1 cellular context compared by ENCODE assay signal in genomic region chr1:169576241-169576933, GRCh38.
TF ChIP-seq lines count a peak whose summit lies in the region.

No MANE protein-coding gene starts in this region.

TF ChIP-seq in HepG2, 621 proteins besides CTCF, POLR2A, EP300 and RAD21 (continued from another document and continues in another):
- TF ChIP-seq, protein P1, sequence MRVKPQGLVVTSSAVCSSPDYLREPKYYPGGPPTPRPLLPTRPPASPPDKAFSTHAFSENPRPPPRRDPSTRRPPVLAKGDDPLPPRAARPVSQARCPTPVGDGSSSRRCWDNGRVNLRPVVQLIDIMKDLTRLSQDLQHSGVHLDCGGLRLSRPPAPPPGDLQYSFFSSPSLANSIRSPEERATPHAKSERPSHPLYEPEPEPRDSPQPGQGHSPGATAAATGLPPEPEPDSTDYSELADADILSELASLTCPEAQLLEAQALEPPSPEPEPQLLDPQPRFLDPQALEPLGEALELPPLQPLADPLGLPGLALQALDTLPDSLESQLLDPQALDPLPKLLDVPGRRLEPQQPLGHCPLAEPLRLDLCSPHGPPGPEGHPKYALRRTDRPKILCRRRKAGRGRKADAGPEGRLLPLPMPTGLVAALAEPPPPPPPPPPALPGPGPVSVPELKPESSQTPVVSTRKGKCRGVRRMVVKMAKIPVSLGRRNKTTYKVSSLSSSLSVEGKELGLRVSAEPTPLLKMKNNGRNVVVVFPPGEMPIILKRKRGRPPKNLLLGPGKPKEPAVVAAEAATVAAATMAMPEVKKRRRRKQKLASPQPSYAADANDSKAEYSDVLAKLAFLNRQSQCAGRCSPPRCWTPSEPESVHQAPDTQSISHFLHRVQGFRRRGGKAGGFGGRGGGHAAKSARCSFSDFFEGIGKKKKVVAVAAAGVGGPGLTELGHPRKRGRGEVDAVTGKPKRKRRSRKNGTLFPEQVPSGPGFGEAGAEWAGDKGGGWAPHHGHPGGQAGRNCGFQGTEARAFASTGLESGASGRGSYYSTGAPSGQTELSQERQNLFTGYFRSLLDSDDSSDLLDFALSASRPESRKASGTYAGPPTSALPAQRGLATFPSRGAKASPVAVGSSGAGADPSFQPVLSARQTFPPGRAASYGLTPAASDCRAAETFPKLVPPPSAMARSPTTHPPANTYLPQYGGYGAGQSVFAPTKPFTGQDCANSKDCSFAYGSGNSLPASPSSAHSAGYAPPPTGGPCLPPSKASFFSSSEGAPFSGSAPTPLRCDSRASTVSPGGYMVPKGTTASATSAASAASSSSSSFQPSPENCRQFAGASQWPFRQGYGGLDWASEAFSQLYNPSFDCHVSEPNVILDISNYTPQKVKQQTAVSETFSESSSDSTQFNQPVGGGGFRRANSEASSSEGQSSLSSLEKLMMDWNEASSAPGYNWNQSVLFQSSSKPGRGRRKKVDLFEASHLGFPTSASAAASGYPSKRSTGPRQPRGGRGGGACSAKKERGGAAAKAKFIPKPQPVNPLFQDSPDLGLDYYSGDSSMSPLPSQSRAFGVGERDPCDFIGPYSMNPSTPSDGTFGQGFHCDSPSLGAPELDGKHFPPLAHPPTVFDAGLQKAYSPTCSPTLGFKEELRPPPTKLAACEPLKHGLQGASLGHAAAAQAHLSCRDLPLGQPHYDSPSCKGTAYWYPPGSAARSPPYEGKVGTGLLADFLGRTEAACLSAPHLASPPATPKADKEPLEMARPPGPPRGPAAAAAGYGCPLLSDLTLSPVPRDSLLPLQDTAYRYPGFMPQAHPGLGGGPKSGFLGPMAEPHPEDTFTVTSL (CRISPR knock-in tag; IDR thresholded peaks at IDR 0.05; ENCODE audit: borderline replicate concordance), result peak; percentile 95
- TF ChIP-seq ZNF713 (CRISPR knock-in tag; IDR thresholded peaks at IDR 0.05) (no peak), BCLAF1 (IDR thresholded peaks at IDR 0.05) (no peak), ZNF350 (CRISPR knock-in tag; IDR thresholded peaks at IDR 0.05; ENCODE audit: borderline replicate concordance, low read depth) (no peak), WIZ (CRISPR knock-in tag; IDR thresholded peaks at IDR 0.05) (no peak), TBL1XR1 (IDR thresholded peaks at IDR 0.05; ENCODE audit: borderline replicate concordance, low read length, partially characterized antibody) (no peak), KAT8 (CRISPR knock-in tag; IDR thresholded peaks at IDR 0.05) (no peak; the same call in 1 of the 2 replicates), SMAD9 (CRISPR knock-in tag; IDR thresholded peaks at IDR 0.05) (no peak), RBFOX2 (IDR thresholded peaks at IDR 0.05; ENCODE audit: low read depth, low read length) (0 out of 2 replicates have a peak, but pooled peaks have one; percentile 27), GTF2F1 (IDR thresholded peaks at IDR 0.05; ENCODE audit: low read length) (no peak), ZNF674 (CRISPR knock-in tag; IDR thresholded peaks at IDR 0.05; ENCODE audit: low read depth) (no peak), SMARCC2 (IDR thresholded peaks at IDR 0.05) (no peak), ZFP36L2 (CRISPR knock-in tag; IDR thresholded peaks at IDR 0.05) (no peak), ZBTB46 (CRISPR knock-in tag; IDR thresholded peaks at IDR 0.05; ENCODE audit: borderline replicate concordance) (no peak), THYN1 (CRISPR knock-in tag; IDR thresholded peaks at IDR 0.05; ENCODE audit: borderline replicate concordance, low read depth) (no peak), DNMT1 (CRISPR knock-in tag; IDR thresholded peaks at IDR 0.05) (no peak), GTF3A (CRISPR knock-in tag; conservative IDR thresholded peaks at IDR 0.05) (no peak), ZNF724P (CRISPR knock-in tag; IDR thresholded peaks at IDR 0.05; ENCODE audit: borderline replicate concordance) (no peak), SKI (IDR thresholded peaks at IDR 0.05; ENCODE audit: partially characterized antibody) (no peak), ZNF552 (CRISPR knock-in tag; IDR thresholded peaks at IDR 0.05; ENCODE audit: borderline replicate concordance) (no peak), RBAK (CRISPR knock-in tag; IDR thresholded peaks at IDR 0.05) (no peak)
- TF ChIP-seq, protein P2, sequence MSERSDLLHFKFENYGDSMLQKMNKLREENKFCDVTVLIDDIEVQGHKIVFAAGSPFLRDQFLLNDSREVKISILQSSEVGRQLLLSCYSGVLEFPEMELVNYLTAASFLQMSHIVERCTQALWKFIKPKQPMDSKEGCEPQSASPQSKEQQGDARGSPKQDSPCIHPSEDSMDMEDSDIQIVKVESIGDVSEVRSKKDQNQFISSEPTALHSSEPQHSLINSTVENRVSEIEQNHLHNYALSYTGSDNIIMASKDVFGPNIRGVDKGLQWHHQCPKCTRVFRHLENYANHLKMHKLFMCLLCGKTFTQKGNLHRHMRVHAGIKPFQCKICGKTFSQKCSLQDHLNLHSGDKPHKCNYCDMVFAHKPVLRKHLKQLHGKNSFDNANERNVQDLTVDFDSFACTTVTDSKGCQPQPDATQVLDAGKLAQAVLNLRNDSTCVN (CRISPR knock-in tag; IDR thresholded peaks at IDR 0.05; ENCODE audit: borderline replicate concordance), result no peak
- TF ChIP-seq, protein P3, sequence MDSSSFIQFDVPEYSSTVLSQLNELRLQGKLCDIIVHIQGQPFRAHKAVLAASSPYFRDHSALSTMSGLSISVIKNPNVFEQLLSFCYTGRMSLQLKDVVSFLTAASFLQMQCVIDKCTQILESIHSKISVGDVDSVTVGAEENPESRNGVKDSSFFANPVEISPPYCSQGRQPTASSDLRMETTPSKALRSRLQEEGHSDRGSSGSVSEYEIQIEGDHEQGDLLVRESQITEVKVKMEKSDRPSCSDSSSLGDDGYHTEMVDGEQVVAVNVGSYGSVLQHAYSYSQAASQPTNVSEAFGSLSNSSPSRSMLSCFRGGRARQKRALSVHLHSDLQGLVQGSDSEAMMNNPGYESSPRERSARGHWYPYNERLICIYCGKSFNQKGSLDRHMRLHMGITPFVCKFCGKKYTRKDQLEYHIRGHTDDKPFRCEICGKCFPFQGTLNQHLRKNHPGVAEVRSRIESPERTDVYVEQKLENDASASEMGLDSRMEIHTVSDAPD (CRISPR knock-in tag; IDR thresholded peaks at IDR 0.05), result no peak
- TF ChIP-seq, protein P4, sequence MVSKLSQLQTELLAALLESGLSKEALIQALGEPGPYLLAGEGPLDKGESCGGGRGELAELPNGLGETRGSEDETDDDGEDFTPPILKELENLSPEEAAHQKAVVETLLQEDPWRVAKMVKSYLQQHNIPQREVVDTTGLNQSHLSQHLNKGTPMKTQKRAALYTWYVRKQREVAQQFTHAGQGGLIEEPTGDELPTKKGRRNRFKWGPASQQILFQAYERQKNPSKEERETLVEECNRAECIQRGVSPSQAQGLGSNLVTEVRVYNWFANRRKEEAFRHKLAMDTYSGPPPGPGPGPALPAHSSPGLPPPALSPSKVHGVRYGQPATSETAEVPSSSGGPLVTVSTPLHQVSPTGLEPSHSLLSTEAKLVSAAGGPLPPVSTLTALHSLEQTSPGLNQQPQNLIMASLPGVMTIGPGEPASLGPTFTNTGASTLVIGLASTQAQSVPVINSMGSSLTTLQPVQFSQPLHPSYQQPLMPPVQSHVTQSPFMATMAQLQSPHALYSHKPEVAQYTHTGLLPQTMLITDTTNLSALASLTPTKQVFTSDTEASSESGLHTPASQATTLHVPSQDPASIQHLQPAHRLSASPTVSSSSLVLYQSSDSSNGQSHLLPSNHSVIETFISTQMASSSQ (IDR thresholded peaks at IDR 0.05; ENCODE audit: low read depth), result no peak
- TF ChIP-seq, protein P4 (CRISPR knock-in tag; IDR thresholded peaks at IDR 0.05; ENCODE audit: borderline replicate concordance), result no peak
- TF ChIP-seq, protein P5, sequence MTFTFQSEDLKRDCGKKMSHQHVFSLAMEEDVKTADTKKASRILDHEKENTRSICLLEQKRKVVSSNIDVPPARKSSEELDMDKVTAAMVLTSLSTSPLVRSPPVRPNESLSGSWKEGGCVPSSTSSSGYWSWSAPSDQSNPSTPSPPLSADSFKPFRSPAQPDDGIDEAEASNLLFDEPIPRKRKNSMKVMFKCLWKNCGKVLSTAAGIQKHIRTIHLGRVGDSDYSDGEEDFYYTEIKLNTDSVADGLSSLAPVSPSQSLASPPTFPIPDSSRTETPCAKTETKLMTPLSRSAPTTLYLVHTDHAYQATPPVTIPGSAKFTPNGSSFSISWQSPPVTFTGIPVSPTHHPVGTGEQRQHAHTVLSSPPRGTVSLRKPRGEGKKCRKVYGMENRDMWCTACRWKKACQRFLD (CRISPR knock-in tag; IDR thresholded peaks at IDR 0.05; ENCODE audit: borderline replicate concordance), result no peak
- TF ChIP-seq, protein P6, sequence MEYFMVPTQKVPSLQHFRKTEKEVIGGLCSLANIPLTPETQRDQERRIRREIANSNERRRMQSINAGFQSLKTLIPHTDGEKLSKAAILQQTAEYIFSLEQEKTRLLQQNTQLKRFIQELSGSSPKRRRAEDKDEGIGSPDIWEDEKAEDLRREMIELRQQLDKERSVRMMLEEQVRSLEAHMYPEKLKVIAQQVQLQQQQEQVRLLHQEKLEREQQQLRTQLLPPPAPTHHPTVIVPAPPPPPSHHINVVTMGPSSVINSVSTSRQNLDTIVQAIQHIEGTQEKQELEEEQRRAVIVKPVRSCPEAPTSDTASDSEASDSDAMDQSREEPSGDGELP (IDR thresholded peaks at IDR 0.05; ENCODE audit: borderline replicate concordance, low read depth), result no peak
